Comparison of ENCODE assay signal across 12 cellular contexts in genomic region chr5:141597814-141598213, GRCh38. TPM values are rescaled to one million over a fixed set of nuclear protein-coding genes. Genes with fewer than 3 reads are reported as not detected.
A peak's percentile ranks its signal among the peaks of the same experiment; 100 is the strongest.
DNase-seq lines count a peak whose midpoint lies in the region; ATAC-seq lines count a peak whose summit lies in the region.
"Had no signal": no experiment of that assay in that cellular context is flagged by ENCODE, and none has a peak within 500 bp of the region (broad histone marks: within the 10 kb centered on the region; RNA-seq: fewer than 3 reads in every experiment).

No MANE protein-coding gene starts in this region.

- peak overlapping the region; percentile 32 for H3K27ac Mint-ChIP-seq in activated CD4-positive, alpha-beta T cell treated with anti-CD3 and anti-CD28 coated beads for 36 hours
- peak overlapping the region; percentile 57 for H3K27ac Mint-ChIP-seq in activated naive CD8-positive, alpha-beta T cell treated with anti-CD3 and anti-CD28 coated beads, Interleukin-2, amount 10 ng/mL, durations not matched to agents 7 days and 5 days
- H3K27ac Mint-ChIP-seq in naive B cell: peak overlapping the region in 4 of 6 donors; percentile 8 to 79 (median 24)
- H3K27ac Mint-ChIP-seq: memory B cell had no signal

- H3K4me1 Mint-ChIP-seq in activated CD4-positive, alpha-beta T cell treated with anti-CD3 and anti-CD28 coated beads for 36 hours: peaks cover 70% of the 10 kb centered on the region
- H3K4me1 Mint-ChIP-seq in activated naive CD8-positive, alpha-beta T cell treated with anti-CD3 and anti-CD28 coated beads, Interleukin-2, amount 10 ng/mL, durations not matched to agents 7 days and 5 days: peaks cover 55% of the 10 kb centered on the region
- peaks cover 32 to 54% (median 34%) of the 10 kb centered on the region in 3 donors for H3K4me1 Mint-ChIP-seq in naive B cell

- no peaks in the 10 kb centered on the region for H3K27me3 Mint-ChIP-seq in activated CD4-positive, alpha-beta T cell treated with anti-CD3 and anti-CD28 coated beads for 36 hours
- H3K27me3 Mint-ChIP-seq in activated naive CD8-positive, alpha-beta T cell treated with anti-CD3 and anti-CD28 coated beads, Interleukin-2, amount 10 ng/mL, durations not matched to agents 7 days and 5 days: no peaks in the 10 kb centered on the region
- H3K27me3 Mint-ChIP-seq in naive B cell: no peaks in the 10 kb centered on the region
- H3K27me3 Mint-ChIP-seq: memory B cell had no signal

- no peak for DNase-seq in activated CD4-positive, alpha-beta T cell treated with anti-CD3 and anti-CD28 coated beads for 36 hours
- no peak for DNase-seq in activated CD4-positive, alpha-beta T cell treated with anti-CD3 and anti-CD28 coated beads, Interleukin-2, amount 50 U/mL, for 1 hour
- no peak for DNase-seq in activated naive CD8-positive, alpha-beta T cell treated with anti-CD3 and anti-CD28 coated beads, Interleukin-2, amount 10 ng/mL, durations not matched to agents 7 days and 5 days
- no peak for DNase-seq in naive B cell
- DNase-seq in stimulated activated CD4-positive, alpha-beta T cell treated with anti-CD3 and anti-CD28 coated beads, Interleukin-2, amount 100 ng/mL, for 24 hours: no peak
- DNase-seq in SK-N-DZ (ENCODE audit: low spot score): no peak
- DNase-seq in central memory CD4-positive, alpha-beta T cell: no peak
- DNase-seq: activated CD4-positive, alpha-beta T cell treated with anti-CD3 and anti-CD28 coated beads for 48 hours; erythroblast; NCI-H2227 treated with DMSO at 0.1 percent for 48 hours had no signal

- CTCF ChIA-PET in activated CD4-positive, alpha-beta T cell treated with anti-CD3 and anti-CD28 coated beads for 36 hours (lab: Charles Lee): interaction anchor here (0.6 to 2.8 kb wide), 8 partner anchors 9 to 281 kb away, joined by 3 to 18 read pairs (median 8); partner anchors contain the start of genes DIAPH1, HDAC3 and RELL2

- no peaks in the 10 kb centered on the region for H3K9me3 Mint-ChIP-seq in activated CD4-positive, alpha-beta T cell treated with anti-CD3 and anti-CD28 coated beads for 36 hours (ENCODE audit: low read depth)
- H3K9me3 Mint-ChIP-seq in activated naive CD8-positive, alpha-beta T cell treated with anti-CD3 and anti-CD28 coated beads, Interleukin-2, amount 10 ng/mL, durations not matched to agents 7 days and 5 days: no peaks in the 10 kb centered on the region
- H3K9me3 Mint-ChIP-seq in naive B cell: peaks cover 0 to 5% (median 0%) of the 10 kb centered on the region in 7 donors

- no peak overlapping the region for H3K4me3 Mint-ChIP-seq in activated CD4-positive, alpha-beta T cell treated with anti-CD3 and anti-CD28 coated beads for 36 hours
- H3K4me3 Mint-ChIP-seq in activated naive CD8-positive, alpha-beta T cell treated with anti-CD3 and anti-CD28 coated beads, Interleukin-2, amount 10 ng/mL, durations not matched to agents 7 days and 5 days: peak overlapping the region; percentile 14
- no peak overlapping the region for H3K4me3 Mint-ChIP-seq in naive B cell
- H3K4me3 Mint-ChIP-seq: memory B cell had no signal

- POLR2A ChIA-PET in activated CD4-positive, alpha-beta T cell treated with anti-CD3 and anti-CD28 coated beads for 36 hours (lab: Charles Lee): interaction anchor here (1.6 kb wide), 1 partner anchor 39 kb away, joined by 4 read pairs; the partner anchor contains the start of genes HDAC3 and RELL2
- POLR2A ChIA-PET in activated naive CD8-positive, alpha-beta T cell treated with anti-CD3 and anti-CD28 coated beads, Interleukin-2, amount 10 ng/mL, durations not matched to agents 7 days and 5 days (lab: Charles Lee): interaction anchor here (1.0 to 3.8 kb wide), 3 partner anchors 11 to 39 kb away, joined by 3 to 43 read pairs (median 16); partner anchors contain the start of genes DIAPH1, HDAC3 and RELL2

- intact Hi-C loops in activated CD4-positive, alpha-beta T cell treated with anti-CD3 and anti-CD28 coated beads for 36 hours (cut with DNase I, micrococcal nuclease): no loop called here

- peak; percentile 4 for ATAC-seq in activated CD4-positive, alpha-beta T cell treated with anti-CD3 and anti-CD28 coated beads for 36 hours
- ATAC-seq in GM18502 (IDR thresholded peaks at IDR 0.05; ENCODE audit: poor library complexity, unreplicated experiment) (peak; percentile 31), naive B cell (ENCODE audit: low read depth in 2 of 2) (no peak)
- no peak for ATAC-seq in activated naive CD8-positive, alpha-beta T cell treated with anti-CD3 and anti-CD28 coated beads, Interleukin-2, amount 10 ng/mL, durations not matched to agents 7 days and 5 days (ENCODE audit: low read depth)

- H3K36me3 Mint-ChIP-seq in activated CD4-positive, alpha-beta T cell treated with anti-CD3 and anti-CD28 coated beads for 36 hours (ENCODE audit: low read depth): peaks cover 33% of the 10 kb centered on the region
- H3K36me3 Mint-ChIP-seq in activated naive CD8-positive, alpha-beta T cell treated with anti-CD3 and anti-CD28 coated beads, Interleukin-2, amount 10 ng/mL, durations not matched to agents 7 days and 5 days: peaks cover 18% of the 10 kb centered on the region
- peaks cover 6 to 10% of the 10 kb centered on the region in 2 donors for H3K36me3 Mint-ChIP-seq in naive B cell

RNA-seq across cellular contexts. Expression of gene DIAPH1, which starts 21.0 kb away (rescaled TPM):
- 100 to 1,000 TPM; 185 to 212 TPM for total RNA-seq in activated CD4-positive, alpha-beta T cell treated with anti-CD3 and anti-CD28 coated beads for 36 hours
- 100 to 1,000 TPM; 244 to 256 TPM for total RNA-seq in activated naive CD8-positive, alpha-beta T cell treated with anti-CD3 and anti-CD28 coated beads, Interleukin-2, amount 10 ng/mL, durations not matched to agents 7 days and 5 days
- polyA plus RNA-seq in naive B cell (ENCODE audit: low read depth in 6 of 6): 10 to 100 TPM; 29.5 to 54.9 (median 45.9) TPM
- polyA plus RNA-seq in SK-N-DZ (2014; cell fraction: cytosol; rRNA removed): 27.8 and 31.2 TPM in 2 replicates
- polyA plus RNA-seq in SK-N-DZ (2014; cell fraction: nucleus; rRNA removed): 42.2 and 46.4 TPM in 2 replicates

RNA-seq across cellular contexts. Expression of gene HDAC3, which starts 38.8 kb away (rescaled TPM):
- 10 to 100 TPM; 85.9 to 88.6 TPM for total RNA-seq in activated CD4-positive, alpha-beta T cell treated with anti-CD3 and anti-CD28 coated beads for 36 hours
- 10 to 100 TPM; 85.8 to 89.6 TPM for total RNA-seq in activated naive CD8-positive, alpha-beta T cell treated with anti-CD3 and anti-CD28 coated beads, Interleukin-2, amount 10 ng/mL, durations not matched to agents 7 days and 5 days
- polyA plus RNA-seq in naive B cell (ENCODE audit: low read depth in 6 of 6): 100 to 1,000 TPM in 3 of 6 donors, 10 to 100 TPM in 3; 88.0 to 173 (median 99.5) TPM
- polyA plus RNA-seq in SK-N-DZ (2014; cell fraction: cytosol; rRNA removed): 76.1 and 92.0 TPM in 2 replicates
- 181 and 195 TPM in 2 replicates for polyA plus RNA-seq in SK-N-DZ (2014; cell fraction: nucleus; rRNA removed)

RNA-seq across cellular contexts. Expression of gene RELL2, which starts 39.0 kb away (rescaled TPM):
- 10 to 100 TPM; 24.3 to 27.8 TPM for total RNA-seq in activated CD4-positive, alpha-beta T cell treated with anti-CD3 and anti-CD28 coated beads for 36 hours
- 10 to 100 TPM; 31.4 to 31.6 TPM for total RNA-seq in activated naive CD8-positive, alpha-beta T cell treated with anti-CD3 and anti-CD28 coated beads, Interleukin-2, amount 10 ng/mL, durations not matched to agents 7 days and 5 days
- polyA plus RNA-seq in naive B cell (ENCODE audit: low read depth in 6 of 6): 1 to 10 TPM; 1.3 to 3.8 (median 2.3) TPM
- 31.9 and 42.4 TPM in 2 replicates for polyA plus RNA-seq in SK-N-DZ (2014; cell fraction: cytosol; rRNA removed)
- 110 and 123 TPM in 2 replicates for polyA plus RNA-seq in SK-N-DZ (2014; cell fraction: nucleus; rRNA removed)

RNA-seq across cellular contexts. Expression of gene FCHSD1, which starts 53.4 kb away (rescaled TPM):
- 10 to 100 TPM; 28.2 to 32.9 TPM for total RNA-seq in activated CD4-positive, alpha-beta T cell treated with anti-CD3 and anti-CD28 coated beads for 36 hours
- 10 to 100 TPM; 98.3 to 99.1 TPM for total RNA-seq in activated naive CD8-positive, alpha-beta T cell treated with anti-CD3 and anti-CD28 coated beads, Interleukin-2, amount 10 ng/mL, durations not matched to agents 7 days and 5 days
- polyA plus RNA-seq in naive B cell (ENCODE audit: low read depth in 6 of 6): 10 to 100 TPM in 2 of 6 donors, 1 to 10 TPM in 4; 4.9 to 12.1 (median 8.2) TPM
- polyA plus RNA-seq in SK-N-DZ (2014; cell fraction: cytosol; rRNA removed): 4.9 and 11.8 TPM in 2 replicates
- polyA plus RNA-seq in SK-N-DZ (2014; cell fraction: nucleus; rRNA removed): 102 and 106 TPM in 2 replicates

Comparison
In these comparisons a context has a peak if more than half of its experiments do, and no peak if none do; other contexts are left out.
1. ATAC-seq: peak in activated CD4-positive, alpha-beta T cell treated with anti-CD3 and anti-CD28 coated beads for 36 hours (single experiment) and GM18502 (single experiment); none in activated naive CD8-positive, alpha-beta T cell treated with anti-CD3 and anti-CD28 coated beads, Interleukin-2, amount 10 ng/mL, durations not matched to agents 7 days and 5 days (single experiment) and naive B cell (0 of 2).
2. Peak in every context shown above with its lines, with median percentiles within 50 percentile points of each other: H3K27ac Mint-ChIP-seq.